ENCODE assay signal across 19 cellular contexts in genomic region chr4:24845884-24846283, GRCh38.
DNase-seq lines count a peak whose midpoint lies in the region; ATAC-seq, FAIRE-seq and TF ChIP-seq lines count a peak whose summit lies in the region.
"Had no signal": no experiment of that assay in that cellular context is flagged by ENCODE, and none has a peak within 500 bp of the region (broad histone marks: within the 10 kb centered on the region; RNA-seq: fewer than 3 reads in every experiment).

No MANE protein-coding gene starts in this region.

- no peaks in the 10 kb centered on the region for H3K36me3 ChIP-seq in brain microvascular endothelial cell (replicated peaks)
- H3K36me3 ChIP-seq: HAP-1 had no signal

- H3K27me3 ChIP-seq in brain microvascular endothelial cell (replicated peaks) = no peaks in the 10 kb centered on the region

- in situ Hi-C loops in brain microvascular endothelial cell (cut with HindIII; ENCODE audit: low pct_ligation_motif_present, low sequenced_read_pairs) = no loop called here

- peak; percentile 29 for FAIRE-seq in D721Med (lab: Jason Lieb, UNC)
- FAIRE-seq: GM12878, GM19239, H54 had no signal

- H3K4me3 ChIP-seq in brain microvascular endothelial cell (ENCODE audit: low read depth, low read length) = no peak overlapping the region
- H3K4me3 ChIP-seq: GM12878, HAP-1 had no signal

- ATAC-seq in GM19455 (IDR thresholded peaks at IDR 0.05; ENCODE audit: unreplicated experiment) (no peak), HG03469 (IDR thresholded peaks at IDR 0.05; ENCODE audit: unreplicated experiment) (no peak)
- ATAC-seq: GM12878 had no signal

- no peak overlapping the region for H3K27ac ChIP-seq in brain microvascular endothelial cell

- TF ChIP-seq CTCF in D721Med (IDR thresholded peaks at IDR 0.05; ENCODE audit: insufficient read depth, missing control alignments) = no peak
- no peak for TF ChIP-seq CTCF in brain microvascular endothelial cell (IDR thresholded peaks at IDR 0.05; ENCODE audit: low read depth, low read length, missing control alignments)

- no peak for DNase-seq in D721Med (ENCODE audit: insufficient read length, low spot score)
- peak; percentile 21 to 57 for DNase-seq in NCI-H524 (lab: John Stamatoyannopoulos, UW)
- peak; percentile 14 for DNase-seq in astrocyte of the hippocampus (ENCODE audit: low read depth, low spot score)
- no peak for DNase-seq in brain microvascular endothelial cell
- DNase-seq: C1 segment of cervical spinal cord; Caco-2; CD4-positive, alpha-beta memory T cell; DMS 273 treated with DMSO at 0.1 percent for 48 hours; DMS79; EL; GDM1; GOT3; HFFc6 had no signal

Comparison
In these comparisons a context has a peak if more than half of its experiments do, and no peak if none do; other contexts are left out.
1. DNase-seq: peak in NCI-H524 (2 of 2) and astrocyte of the hippocampus (single experiment); none in D721Med (single experiment) and brain microvascular endothelial cell (single experiment).